Comparison of ENCODE assay signal across 30 cellular contexts in the genomic region with DNA sequence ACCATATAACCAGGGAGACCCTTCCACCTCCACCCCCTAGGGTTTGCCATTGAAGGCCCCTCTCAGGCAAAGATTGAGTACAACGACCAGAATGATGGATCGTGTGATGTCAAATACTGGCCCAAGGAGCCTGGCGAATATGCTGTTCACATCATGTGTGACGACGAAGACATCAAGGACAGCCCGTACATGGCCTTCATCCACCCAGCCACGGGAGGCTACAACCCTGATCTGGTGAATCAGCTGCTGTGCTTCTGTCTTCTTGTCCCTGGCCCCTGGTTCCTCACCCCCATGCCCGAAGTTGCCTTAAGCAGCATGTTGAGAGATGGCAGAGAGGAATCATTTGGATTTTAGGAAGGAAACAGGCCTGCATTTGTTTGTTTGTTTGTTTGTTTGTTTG.
"Had no signal": no experiment of that assay in that cellular context is flagged by ENCODE, and none has a peak within 500 bp of the region (broad histone marks: within the 10 kb centered on the region; RNA-seq: fewer than 3 reads in every experiment).

No MANE protein-coding gene starts in this region.

- DNase-seq: hippocampal formation; kidney glomerular epithelial cell; left cardiac atrium; left ventricle myocardium superior; lower lobe of right lung; mammary epithelial cell; mesenchymal stem cell; naive thymus-derived CD8-positive, alpha-beta T cell; occipital lobe; sigmoid colon; small intestine; spleen; stimulated activated CD4-positive, alpha-beta T cell treated with anti-CD3 and anti-CD28 coated beads, Interleukin-1b, Interleukin-23, amount 100 ng/mL, for 48 hours; stimulated activated CD4-positive, alpha-beta T cell treated with anti-CD3 and anti-CD28 coated beads, Interleukin-2, amount 100 ng/mL, for 48 hours; stimulated activated CD4-positive, alpha-beta T cell treated with anti-CD3 and anti-CD28 coated beads, Interleukin-4, amount 100 ng/mL, for 4 hours; stimulated activated CD8-positive, alpha-beta memory T cell treated with anti-CD3 and anti-CD28 coated beads, Interleukin-4, amount 100 ng/mL, for 48 hours; stimulated activated naive CD4-positive, alpha-beta T cell treated with Interleukin-2 at 50 U/mL for 16 hours; stimulated activated naive CD8-positive, alpha-beta T cell treated with anti-CD3 and anti-CD28 coated beads, Interleukin-15, amount 100 ng/mL, for 72 hours; substantia nigra; uterus had no signal

- ATAC-seq: left cardiac atrium; left lobe of liver; left ventricle myocardium superior; lower lobe of right lung; naive thymus-derived CD8-positive, alpha-beta T cell; stimulated activated memory B cell treated with anti-CD40 and anti-IgM and Interleukin-4, amounts not matched to agents 10 μg/mL and 1 μg/mL and 100 μg/mL, for 72 hours; stimulated activated naive CD8-positive, alpha-beta T cell treated with anti-CD3 and anti-CD28 coated beads, Interleukin-15, amount 100 ng/mL, for 72 hours had no signal

- H3K27ac ChIP-seq: lower lobe of right lung, neutrophil, right atrium auricular region, spleen, uterus had no signal

- H3K4me3 Mint-ChIP-seq: naive thymus-derived CD8-positive, alpha-beta T cell; nephron; neural crest cell; stimulated activated memory B cell treated with anti-CD40 and anti-IgM and Interleukin-4, amounts not matched to agents 10 μg/mL and 1 μg/mL and 100 μg/mL, for 72 hours; stimulated activated naive CD8-positive, alpha-beta T cell treated with anti-CD3 and anti-CD28 coated beads, Interleukin-15, amount 100 ng/mL, for 72 hours; type B pancreatic cell had no signal

- H3K36me3 ChIP-seq: neutrophil, uterus had no signal

- H3K27me3 Mint-ChIP-seq: naive thymus-derived CD8-positive, alpha-beta T cell; progenitor cell of endocrine pancreas; stimulated activated memory B cell treated with anti-CD40 and anti-IgM and Interleukin-4, amounts not matched to agents 10 μg/mL and 1 μg/mL and 100 μg/mL, for 72 hours; stimulated activated naive CD8-positive, alpha-beta T cell treated with anti-CD3 and anti-CD28 coated beads, Interleukin-15, amount 100 ng/mL, for 72 hours; type B pancreatic cell had no signal

- H3K27me3 ChIP-seq: neutrophil, right atrium auricular region, sigmoid colon, spleen, tibial nerve, uterus had no signal

- H2AFZ ChIP-seq: parathyroid adenoma had no signal

- H3K9me3 ChIP-seq: lower lobe of right lung, neutrophil, right atrium auricular region, sigmoid colon, spleen, tibial nerve, uterus had no signal

- H3K9ac ChIP-seq: parathyroid adenoma had no signal

- H3K27ac Mint-ChIP-seq: progenitor cell of endocrine pancreas; stimulated activated memory B cell treated with anti-CD40 and anti-IgM and Interleukin-4, amounts not matched to agents 10 μg/mL and 1 μg/mL and 100 μg/mL, for 72 hours had no signal

- H3K9me3 Mint-ChIP-seq: naive thymus-derived CD8-positive, alpha-beta T cell; nephron; neural crest cell; stimulated activated memory B cell treated with anti-CD40 and anti-IgM and Interleukin-4, amounts not matched to agents 10 μg/mL and 1 μg/mL and 100 μg/mL, for 72 hours; type B pancreatic cell had no signal

- H3K4me1 ChIP-seq: right atrium auricular region, uterus had no signal

- H3K4me3 ChIP-seq: lower lobe of right lung, right atrium auricular region, sigmoid colon, spleen, tibial nerve, uterus had no signal
